ENCODE assay signal across 9 cellular contexts in the genomic region with DNA sequence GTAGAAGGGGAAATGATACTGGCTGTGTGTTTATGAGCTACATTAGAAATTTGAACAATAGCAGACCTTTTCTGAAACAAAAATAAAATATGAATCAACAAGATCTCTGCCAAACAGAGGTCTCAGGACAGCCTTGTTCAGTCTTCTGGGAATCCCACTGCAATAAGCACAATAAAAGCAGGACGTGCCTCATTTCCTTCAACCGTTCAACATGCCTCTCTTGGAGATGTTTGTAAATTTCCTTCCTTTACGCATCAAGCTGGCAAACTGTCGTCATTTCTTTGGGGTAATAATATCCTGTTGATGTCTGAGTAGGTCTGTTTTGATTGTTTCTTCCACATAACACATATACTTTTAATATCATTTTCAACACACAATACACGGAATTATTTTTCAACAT.
DNase-seq lines count a peak whose midpoint lies in the region; ATAC-seq and TF ChIP-seq lines count a peak whose summit lies in the region.
"Had no signal": no experiment of that assay in that cellular context is flagged by ENCODE, and none has a peak within 500 bp of the region (broad histone marks: within the 10 kb centered on the region; RNA-seq: fewer than 3 reads in every experiment).

No MANE protein-coding gene starts in this region.

- no peaks in the 10 kb centered on the region for H3K9me3 Mint-ChIP-seq in activated T-helper 2 cell treated with anti-CD3 and anti-CD28 coated beads, Interferon-gamma antibody, Interleukin-2, Interleukin-4, amounts not matched to agents 10 μg/mL and 5 μg/mL and 100 μg/mL, durations not matched to agents 14 hours and 24 hours and 36 hours

- WGBS in psoas muscle, 3 donors = 36 to 47% (median 40%) methylated on average over 5 of the region's 5 CpGs

- peaks cover 18% of the 10 kb centered on the region for H3K4me1 ChIP-seq in psoas muscle

- intact Hi-C loops in psoas muscle (cut with DNase I) = loop anchor here in 1 of 2 donors (10.0 kb wide), 1 partner anchor 276 kb away; no protein-coding TSS in a partner anchor
- intact Hi-C loops in activated T-helper 2 cell treated with anti-CD3 and anti-CD28 coated beads, Interferon-gamma antibody, Interleukin-2, Interleukin-4, amounts not matched to agents 10 μg/mL and 5 μg/mL and 100 μg/mL, durations not matched to agents 14 hours and 24 hours and 36 hours (cut with micrococcal nuclease) = no loop called here

- no peaks in the 10 kb centered on the region for H3K36me3 Mint-ChIP-seq in activated T-helper 2 cell treated with anti-CD3 and anti-CD28 coated beads, Interferon-gamma antibody, Interleukin-2, Interleukin-4, amounts not matched to agents 10 μg/mL and 5 μg/mL and 100 μg/mL, durations not matched to agents 14 hours and 24 hours and 36 hours (ENCODE audit: low read depth)

- no peak for TF ChIP-seq CTCF in fibroblast of the aortic adventitia (IDR thresholded peaks at IDR 0.05; ENCODE audit: insufficient read depth, low read length)
- TF ChIP-seq CTCF in psoas muscle (IDR thresholded peaks at IDR 0.05) = no peak

- DNase-seq in GF-D8 (lab: John Stamatoyannopoulos, UW) = peak; percentile 91
- peak; percentile 62 for DNase-seq in RPMI7951 (ENCODE audit: low read depth)
- DNase-seq in fibroblast of the aortic adventitia (ENCODE audit: low read depth) = peak; percentile 89
- no peak for DNase-seq in psoas muscle
- no peak for DNase-seq in UCSD-AML1 (lab: John Stamatoyannopoulos, UW; ENCODE audit: unreplicated experiment)
- no peak for DNase-seq in activated T-helper 2 cell treated with anti-CD3 and anti-CD28 coated beads, Interferon-gamma antibody, Interleukin-2, Interleukin-4, amounts not matched to agents 10 μg/mL and 5 μg/mL and 100 μg/mL, durations not matched to agents 14 hours and 24 hours and 36 hours (ENCODE audit: low spot score)
- DNase-seq: NCI-H446 treated with DMSO at 0.1 percent for 48 hours had no signal

- H3K27me3 ChIP-seq in psoas muscle (ENCODE audit: insufficient read depth in 3 of 3, low read length in 2 of 3) = no peaks in the 10 kb centered on the region

- H3K27me3 Mint-ChIP-seq in activated T-helper 2 cell treated with anti-CD3 and anti-CD28 coated beads, Interferon-gamma antibody, Interleukin-2, Interleukin-4, amounts not matched to agents 10 μg/mL and 5 μg/mL and 100 μg/mL, durations not matched to agents 14 hours and 24 hours and 36 hours (ENCODE audit: low read depth) = no peaks in the 10 kb centered on the region

- peaks cover 8% of the 10 kb centered on the region for H3K4me1 Mint-ChIP-seq in activated T-helper 2 cell treated with anti-CD3 and anti-CD28 coated beads, Interferon-gamma antibody, Interleukin-2, Interleukin-4, amounts not matched to agents 10 μg/mL and 5 μg/mL and 100 μg/mL, durations not matched to agents 14 hours and 24 hours and 36 hours (ENCODE audit: low read depth)

- H3K4me3 ChIP-seq in fibroblast of the aortic adventitia (ENCODE audit: low read depth, low read length) (peak overlapping the region; percentile 34), psoas muscle (peak overlapping the region; percentile 22)

- peak overlapping the region; percentile 72 for H3K27ac ChIP-seq in psoas muscle

- H3K9me3 ChIP-seq in psoas muscle = no peaks in the 10 kb centered on the region

- ATAC-seq in psoas muscle (peak; percentile 39 to 80 (median 66)), HG02763 (IDR thresholded peaks at IDR 0.05; ENCODE audit: unreplicated experiment) (no peak), HG02610 (IDR thresholded peaks at IDR 0.05; ENCODE audit: unreplicated experiment) (no peak)

- no peak overlapping the region for H3K27ac Mint-ChIP-seq in activated T-helper 2 cell treated with anti-CD3 and anti-CD28 coated beads, Interferon-gamma antibody, Interleukin-2, Interleukin-4, amounts not matched to agents 10 μg/mL and 5 μg/mL and 100 μg/mL, durations not matched to agents 14 hours and 24 hours and 36 hours

- no peak overlapping the region for H3K4me3 Mint-ChIP-seq in activated T-helper 2 cell treated with anti-CD3 and anti-CD28 coated beads, Interferon-gamma antibody, Interleukin-2, Interleukin-4, amounts not matched to agents 10 μg/mL and 5 μg/mL and 100 μg/mL, durations not matched to agents 14 hours and 24 hours and 36 hours (ENCODE audit: low read depth)

- no peaks in the 10 kb centered on the region for H3K36me3 ChIP-seq in psoas muscle (ENCODE audit: insufficient read depth in 1 of 2, low read depth in 1 of 2)

Comparison
In these comparisons a context has a peak if more than half of its experiments do, and no peak if none do; other contexts are left out.
1. DNase-seq: peak in GF-D8 (single experiment), RPMI7951 (single experiment) and fibroblast of the aortic adventitia (single experiment); none in psoas muscle (0 of 2), UCSD-AML1 (single experiment) and activated T-helper 2 cell treated with anti-CD3 and anti-CD28 coated beads, Interferon-gamma antibody, Interleukin-2, Interleukin-4, amounts not matched to agents 10 μg/mL and 5 μg/mL and 100 μg/mL, durations not matched to agents 14 hours and 24 hours and 36 hours (single experiment).
2. ATAC-seq: peak in psoas muscle (4 of 4); none in HG02763 (single experiment) and HG02610 (single experiment).